Comparison of ENCODE assay signal across 1 cellular context in the genomic region with DNA sequence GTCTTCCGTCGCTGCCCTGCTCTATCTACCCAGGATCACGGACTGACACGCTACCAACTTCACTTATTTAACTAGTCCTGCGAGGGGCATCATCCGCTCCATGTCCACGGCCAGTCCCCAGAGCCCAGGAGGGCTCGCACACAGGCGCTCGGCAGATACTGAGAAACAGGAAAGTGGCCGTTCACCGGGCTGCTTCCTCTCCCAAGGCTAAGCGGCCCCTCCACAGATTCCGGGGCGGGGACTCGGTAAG.
TF ChIP-seq lines count a peak whose summit lies in the region.

No MANE protein-coding gene starts in this region.

TF ChIP-seq in HepG2, 621 proteins besides CTCF, POLR2A, EP300 and RAD21 (continues in another document):
- TF ChIP-seq PRPF4 (IDR thresholded peaks at IDR 0.05; ENCODE audit: low read depth, low read length, poor library complexity, severe bottlenecking) (no peak), ARID2 (CRISPR knock-in tag; IDR thresholded peaks at IDR 0.05; ENCODE audit: borderline replicate concordance) (no peak), ZNF746 (CRISPR knock-in tag; IDR thresholded peaks at IDR 0.05) (0 out of 2 replicates have a peak, but pooled peaks have one; percentile 16), NFYB (CRISPR knock-in tag; IDR thresholded peaks at IDR 0.05) (no peak), GTF2F1 (IDR thresholded peaks at IDR 0.05; ENCODE audit: low read length) (no peak), ZBTB8A (CRISPR knock-in tag; IDR thresholded peaks at IDR 0.05; ENCODE audit: borderline replicate concordance, low read depth) (no peak), CREB1 (IDR thresholded peaks at IDR 0.05) (no peak), CREB1 (CRISPR knock-in tag; IDR thresholded peaks at IDR 0.05) (no peak), RFXANK (CRISPR knock-in tag; IDR thresholded peaks at IDR 0.05) (no peak), FOXK1 (CRISPR knock-in tag; IDR thresholded peaks at IDR 0.05; ENCODE audit: borderline replicate concordance, low read depth) (no peak), SAFB2 (CRISPR knock-in tag; IDR thresholded peaks at IDR 0.05; ENCODE audit: borderline replicate concordance, low read depth) (no peak), KDM2A (CRISPR knock-in tag; IDR thresholded peaks at IDR 0.05; ENCODE audit: borderline replicate concordance, low read depth) (no peak; the same call in 1 of the 2 replicates), ZNF337 (CRISPR knock-in tag; IDR thresholded peaks at IDR 0.05; ENCODE audit: borderline replicate concordance, low read depth) (no peak), SNAPC2 (CRISPR knock-in tag; IDR thresholded peaks at IDR 0.05) (no peak; the same call in 1 of the 2 replicates), NBN (conservative IDR thresholded peaks at IDR 0.05) (no peak), NCOR1 (IDR thresholded peaks at IDR 0.05; ENCODE audit: borderline replicate concordance, low read length) (no peak), RORA (CRISPR knock-in tag; IDR thresholded peaks at IDR 0.05) (no peak), ETV5 (CRISPR knock-in tag; IDR thresholded peaks at IDR 0.05; ENCODE audit: borderline replicate concordance) (no peak), HCFC1 (IDR thresholded peaks at IDR 0.05; ENCODE audit: low read depth, low read length) (no peak), MAF1 (CRISPR knock-in tag; IDR thresholded peaks at IDR 0.05; ENCODE audit: borderline replicate concordance) (no peak)
- TF ChIP-seq, protein P1, sequence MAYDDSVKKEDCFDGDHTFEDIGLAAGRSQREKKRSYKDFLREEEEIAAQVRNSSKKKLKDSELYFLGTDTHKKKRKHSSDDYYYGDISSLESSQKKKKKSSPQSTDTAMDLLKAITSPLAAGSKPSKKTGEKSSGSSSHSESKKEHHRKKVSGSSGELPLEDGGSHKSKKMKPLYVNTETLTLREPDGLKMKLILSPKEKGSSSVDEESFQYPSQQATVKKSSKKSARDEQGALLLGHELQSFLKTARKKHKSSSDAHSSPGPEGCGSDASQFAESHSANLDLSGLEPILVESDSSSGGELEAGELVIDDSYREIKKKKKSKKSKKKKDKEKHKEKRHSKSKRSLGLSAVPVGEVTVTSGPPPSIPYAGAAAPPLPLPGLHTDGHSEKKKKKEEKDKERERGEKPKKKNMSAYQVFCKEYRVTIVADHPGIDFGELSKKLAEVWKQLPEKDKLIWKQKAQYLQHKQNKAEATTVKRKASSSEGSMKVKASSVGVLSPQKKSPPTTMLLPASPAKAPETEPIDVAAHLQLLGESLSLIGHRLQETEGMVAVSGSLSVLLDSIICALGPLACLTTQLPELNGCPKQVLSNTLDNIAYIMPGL (CRISPR knock-in tag; IDR thresholded peaks at IDR 0.05; ENCODE audit: borderline replicate concordance in 1 of 2, low read depth in 1 of 2) = no peak
- TF ChIP-seq, protein P2, sequence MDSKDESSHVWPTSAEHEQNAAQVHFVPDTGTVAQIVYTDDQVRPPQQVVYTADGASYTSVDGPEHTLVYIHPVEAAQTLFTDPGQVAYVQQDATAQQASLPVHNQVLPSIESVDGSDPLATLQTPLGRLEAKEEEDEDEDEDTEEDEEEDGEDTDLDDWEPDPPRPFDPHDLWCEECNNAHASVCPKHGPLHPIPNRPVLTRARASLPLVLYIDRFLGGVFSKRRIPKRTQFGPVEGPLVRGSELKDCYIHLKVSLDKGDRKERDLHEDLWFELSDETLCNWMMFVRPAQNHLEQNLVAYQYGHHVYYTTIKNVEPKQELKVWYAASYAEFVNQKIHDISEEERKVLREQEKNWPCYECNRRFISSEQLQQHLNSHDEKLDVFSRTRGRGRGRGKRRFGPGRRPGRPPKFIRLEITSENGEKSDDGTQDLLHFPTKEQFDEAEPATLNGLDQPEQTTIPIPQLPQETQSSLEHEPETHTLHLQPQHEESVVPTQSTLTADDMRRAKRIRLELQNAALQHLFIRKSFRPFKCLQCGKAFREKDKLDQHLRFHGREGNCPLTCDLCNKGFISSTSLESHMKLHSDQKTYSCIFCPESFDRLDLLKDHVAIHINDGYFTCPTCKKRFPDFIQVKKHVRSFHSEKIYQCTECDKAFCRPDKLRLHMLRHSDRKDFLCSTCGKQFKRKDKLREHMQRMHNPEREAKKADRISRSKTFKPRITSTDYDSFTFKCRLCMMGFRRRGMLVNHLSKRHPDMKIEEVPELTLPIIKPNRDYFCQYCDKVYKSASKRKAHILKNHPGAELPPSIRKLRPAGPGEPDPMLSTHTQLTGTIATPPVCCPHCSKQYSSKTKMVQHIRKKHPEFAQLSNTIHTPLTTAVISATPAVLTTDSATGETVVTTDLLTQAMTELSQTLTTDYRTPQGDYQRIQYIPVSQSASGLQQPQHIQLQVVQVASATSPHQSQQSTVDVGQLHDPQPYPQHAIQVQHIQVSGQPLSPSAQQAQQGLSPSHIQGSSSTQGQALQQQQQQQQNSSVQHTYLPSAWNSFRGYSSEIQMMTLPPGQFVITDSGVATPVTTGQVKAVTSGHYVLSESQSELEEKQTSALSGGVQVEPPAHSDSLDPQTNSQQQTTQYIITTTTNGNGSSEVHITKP (CRISPR knock-in tag; IDR thresholded peaks at IDR 0.05; ENCODE audit: low read depth) = 0 out of 2 replicates have a peak, but pooled peaks have one; percentile 8
- TF ChIP-seq, protein P3, sequence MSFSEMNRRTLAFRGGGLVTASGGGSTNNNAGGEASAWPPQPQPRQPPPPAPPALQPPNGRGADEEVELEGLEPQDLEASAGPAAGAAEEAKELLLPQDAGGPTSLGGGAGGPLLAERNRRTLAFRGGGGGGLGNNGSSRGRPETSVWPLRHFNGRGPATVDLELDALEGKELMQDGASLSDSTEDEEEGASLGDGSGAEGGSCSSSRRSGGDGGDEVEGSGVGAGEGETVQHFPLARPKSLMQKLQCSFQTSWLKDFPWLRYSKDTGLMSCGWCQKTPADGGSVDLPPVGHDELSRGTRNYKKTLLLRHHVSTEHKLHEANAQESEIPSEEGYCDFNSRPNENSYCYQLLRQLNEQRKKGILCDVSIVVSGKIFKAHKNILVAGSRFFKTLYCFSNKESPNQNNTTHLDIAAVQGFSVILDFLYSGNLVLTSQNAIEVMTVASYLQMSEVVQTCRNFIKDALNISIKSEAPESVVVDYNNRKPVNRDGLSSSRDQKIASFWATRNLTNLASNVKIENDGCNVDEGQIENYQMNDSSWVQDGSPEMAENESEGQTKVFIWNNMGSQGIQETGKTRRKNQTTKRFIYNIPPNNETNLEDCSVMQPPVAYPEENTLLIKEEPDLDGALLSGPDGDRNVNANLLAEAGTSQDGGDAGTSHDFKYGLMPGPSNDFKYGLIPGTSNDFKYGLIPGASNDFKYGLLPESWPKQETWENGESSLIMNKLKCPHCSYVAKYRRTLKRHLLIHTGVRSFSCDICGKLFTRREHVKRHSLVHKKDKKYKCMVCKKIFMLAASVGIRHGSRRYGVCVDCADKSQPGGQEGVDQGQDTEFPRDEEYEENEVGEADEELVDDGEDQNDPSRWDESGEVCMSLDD (CRISPR knock-in tag; IDR thresholded peaks at IDR 0.05; ENCODE audit: borderline replicate concordance) = no peak
- TF ChIP-seq, protein P4, sequence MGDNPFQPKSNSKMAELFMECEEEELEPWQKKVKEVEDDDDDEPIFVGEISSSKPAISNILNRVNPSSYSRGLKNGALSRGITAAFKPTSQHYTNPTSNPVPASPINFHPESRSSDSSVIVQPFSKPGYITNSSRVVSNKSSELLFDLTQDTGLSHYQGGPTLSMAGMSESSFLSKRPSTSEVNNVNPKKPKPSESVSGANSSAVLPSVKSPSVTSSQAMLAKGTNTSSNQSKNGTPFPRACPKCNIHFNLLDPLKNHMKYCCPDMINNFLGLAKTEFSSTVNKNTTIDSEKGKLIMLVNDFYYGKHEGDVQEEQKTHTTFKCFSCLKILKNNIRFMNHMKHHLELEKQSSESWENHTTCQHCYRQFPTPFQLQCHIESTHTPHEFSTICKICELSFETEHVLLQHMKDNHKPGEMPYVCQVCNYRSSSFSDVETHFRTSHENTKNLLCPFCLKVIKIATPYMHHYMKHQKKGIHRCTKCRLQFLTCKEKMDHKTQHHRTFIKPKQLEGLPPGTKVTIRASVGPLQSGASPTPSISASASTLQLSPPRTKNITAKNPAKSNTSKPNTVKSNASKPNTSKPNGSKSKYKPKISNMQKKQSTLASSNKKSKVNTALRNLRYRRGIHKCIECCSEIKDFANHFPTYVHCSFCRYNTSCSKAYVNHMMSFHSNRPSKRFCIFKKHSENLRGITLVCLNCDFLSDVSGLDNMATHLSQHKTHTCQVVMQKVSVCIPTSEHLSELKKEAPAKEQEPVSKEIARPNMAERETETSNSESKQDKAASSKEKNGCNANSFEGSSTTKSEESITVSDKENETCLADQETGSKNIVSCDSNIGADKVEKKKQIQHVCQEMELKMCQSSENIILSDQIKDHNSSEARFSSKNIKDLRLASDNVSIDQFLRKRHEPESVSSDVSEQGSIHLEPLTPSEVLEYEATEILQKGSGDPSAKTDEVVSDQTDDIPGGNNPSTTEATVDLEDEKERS (CRISPR knock-in tag; IDR thresholded peaks at IDR 0.05) = no peak
- TF ChIP-seq, protein P5, sequence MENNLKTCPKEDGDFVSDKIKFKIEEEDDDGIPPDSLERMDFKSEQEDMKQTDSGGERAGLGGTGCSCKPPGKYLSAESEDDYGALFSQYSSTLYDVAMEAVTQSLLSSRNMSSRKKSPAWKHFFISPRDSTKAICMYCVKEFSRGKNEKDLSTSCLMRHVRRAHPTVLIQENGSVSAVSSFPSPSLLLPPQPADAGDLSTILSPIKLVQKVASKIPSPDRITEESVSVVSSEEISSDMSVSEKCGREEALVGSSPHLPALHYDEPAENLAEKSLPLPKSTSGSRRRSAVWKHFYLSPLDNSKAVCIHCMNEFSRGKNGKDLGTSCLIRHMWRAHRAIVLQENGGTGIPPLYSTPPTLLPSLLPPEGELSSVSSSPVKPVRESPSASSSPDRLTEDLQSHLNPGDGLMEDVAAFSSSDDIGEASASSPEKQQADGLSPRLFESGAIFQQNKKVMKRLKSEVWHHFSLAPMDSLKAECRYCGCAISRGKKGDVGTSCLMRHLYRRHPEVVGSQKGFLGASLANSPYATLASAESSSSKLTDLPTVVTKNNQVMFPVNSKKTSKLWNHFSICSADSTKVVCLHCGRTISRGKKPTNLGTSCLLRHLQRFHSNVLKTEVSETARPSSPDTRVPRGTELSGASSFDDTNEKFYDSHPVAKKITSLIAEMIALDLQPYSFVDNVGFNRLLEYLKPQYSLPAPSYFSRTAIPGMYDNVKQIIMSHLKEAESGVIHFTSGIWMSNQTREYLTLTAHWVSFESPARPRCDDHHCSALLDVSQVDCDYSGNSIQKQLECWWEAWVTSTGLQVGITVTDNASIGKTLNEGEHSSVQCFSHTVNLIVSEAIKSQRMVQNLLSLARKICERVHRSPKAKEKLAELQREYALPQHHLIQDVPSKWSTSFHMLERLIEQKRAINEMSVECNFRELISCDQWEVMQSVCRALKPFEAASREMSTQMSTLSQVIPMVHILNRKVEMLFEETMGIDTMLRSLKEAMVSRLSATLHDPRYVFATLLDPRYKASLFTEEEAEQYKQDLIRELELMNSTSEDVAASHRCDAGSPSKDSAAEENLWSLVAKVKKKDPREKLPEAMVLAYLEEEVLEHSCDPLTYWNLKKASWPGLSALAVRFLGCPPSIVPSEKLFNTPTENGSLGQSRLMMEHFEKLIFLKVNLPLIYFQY (CRISPR knock-in tag; IDR thresholded peaks at IDR 0.05; ENCODE audit: borderline replicate concordance) = no peak
- TF ChIP-seq, protein P6, sequence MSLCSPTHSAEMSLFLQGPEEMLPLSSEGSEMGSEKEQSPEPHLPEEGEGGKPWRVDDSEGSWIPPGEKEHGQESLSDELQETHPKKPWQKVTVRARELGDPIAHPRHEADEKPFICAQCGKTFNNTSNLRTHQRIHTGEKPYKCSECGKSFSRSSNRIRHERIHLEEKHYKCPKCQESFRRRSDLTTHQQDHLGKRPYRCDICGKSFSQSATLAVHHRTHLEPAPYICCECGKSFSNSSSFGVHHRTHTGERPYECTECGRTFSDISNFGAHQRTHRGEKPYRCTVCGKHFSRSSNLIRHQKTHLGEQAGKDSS (CRISPR knock-in tag; IDR thresholded peaks at IDR 0.05; ENCODE audit: borderline replicate concordance, low read depth) = peak; percentile 2; the same call in 1 of the 2 replicates
- TF ChIP-seq, protein P7, sequence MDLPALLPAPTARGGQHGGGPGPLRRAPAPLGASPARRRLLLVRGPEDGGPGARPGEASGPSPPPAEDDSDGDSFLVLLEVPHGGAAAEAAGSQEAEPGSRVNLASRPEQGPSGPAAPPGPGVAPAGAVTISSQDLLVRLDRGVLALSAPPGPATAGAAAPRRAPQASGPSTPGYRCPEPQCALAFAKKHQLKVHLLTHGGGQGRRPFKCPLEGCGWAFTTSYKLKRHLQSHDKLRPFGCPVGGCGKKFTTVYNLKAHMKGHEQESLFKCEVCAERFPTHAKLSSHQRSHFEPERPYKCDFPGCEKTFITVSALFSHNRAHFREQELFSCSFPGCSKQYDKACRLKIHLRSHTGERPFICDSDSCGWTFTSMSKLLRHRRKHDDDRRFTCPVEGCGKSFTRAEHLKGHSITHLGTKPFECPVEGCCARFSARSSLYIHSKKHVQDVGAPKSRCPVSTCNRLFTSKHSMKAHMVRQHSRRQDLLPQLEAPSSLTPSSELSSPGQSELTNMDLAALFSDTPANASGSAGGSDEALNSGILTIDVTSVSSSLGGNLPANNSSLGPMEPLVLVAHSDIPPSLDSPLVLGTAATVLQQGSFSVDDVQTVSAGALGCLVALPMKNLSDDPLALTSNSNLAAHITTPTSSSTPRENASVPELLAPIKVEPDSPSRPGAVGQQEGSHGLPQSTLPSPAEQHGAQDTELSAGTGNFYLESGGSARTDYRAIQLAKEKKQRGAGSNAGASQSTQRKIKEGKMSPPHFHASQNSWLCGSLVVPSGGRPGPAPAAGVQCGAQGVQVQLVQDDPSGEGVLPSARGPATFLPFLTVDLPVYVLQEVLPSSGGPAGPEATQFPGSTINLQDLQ (CRISPR knock-in tag; IDR thresholded peaks at IDR 0.05) = 0 out of 2 replicates have a peak, but pooled peaks have one; percentile 22
- TF ChIP-seq, protein P8, sequence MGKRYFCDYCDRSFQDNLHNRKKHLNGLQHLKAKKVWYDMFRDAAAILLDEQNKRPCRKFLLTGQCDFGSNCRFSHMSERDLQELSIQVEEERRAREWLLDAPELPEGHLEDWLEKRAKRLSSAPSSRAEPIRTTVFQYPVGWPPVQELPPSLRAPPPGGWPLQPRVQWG (CRISPR knock-in tag; IDR thresholded peaks at IDR 0.05; ENCODE audit: borderline replicate concordance, low read depth) = no peak
- TF ChIP-seq, protein P9, sequence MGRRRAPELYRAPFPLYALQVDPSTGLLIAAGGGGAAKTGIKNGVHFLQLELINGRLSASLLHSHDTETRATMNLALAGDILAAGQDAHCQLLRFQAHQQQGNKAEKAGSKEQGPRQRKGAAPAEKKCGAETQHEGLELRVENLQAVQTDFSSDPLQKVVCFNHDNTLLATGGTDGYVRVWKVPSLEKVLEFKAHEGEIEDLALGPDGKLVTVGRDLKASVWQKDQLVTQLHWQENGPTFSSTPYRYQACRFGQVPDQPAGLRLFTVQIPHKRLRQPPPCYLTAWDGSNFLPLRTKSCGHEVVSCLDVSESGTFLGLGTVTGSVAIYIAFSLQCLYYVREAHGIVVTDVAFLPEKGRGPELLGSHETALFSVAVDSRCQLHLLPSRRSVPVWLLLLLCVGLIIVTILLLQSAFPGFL (CRISPR knock-in tag; IDR thresholded peaks at IDR 0.05) = no peak
- TF ChIP-seq, protein P10, sequence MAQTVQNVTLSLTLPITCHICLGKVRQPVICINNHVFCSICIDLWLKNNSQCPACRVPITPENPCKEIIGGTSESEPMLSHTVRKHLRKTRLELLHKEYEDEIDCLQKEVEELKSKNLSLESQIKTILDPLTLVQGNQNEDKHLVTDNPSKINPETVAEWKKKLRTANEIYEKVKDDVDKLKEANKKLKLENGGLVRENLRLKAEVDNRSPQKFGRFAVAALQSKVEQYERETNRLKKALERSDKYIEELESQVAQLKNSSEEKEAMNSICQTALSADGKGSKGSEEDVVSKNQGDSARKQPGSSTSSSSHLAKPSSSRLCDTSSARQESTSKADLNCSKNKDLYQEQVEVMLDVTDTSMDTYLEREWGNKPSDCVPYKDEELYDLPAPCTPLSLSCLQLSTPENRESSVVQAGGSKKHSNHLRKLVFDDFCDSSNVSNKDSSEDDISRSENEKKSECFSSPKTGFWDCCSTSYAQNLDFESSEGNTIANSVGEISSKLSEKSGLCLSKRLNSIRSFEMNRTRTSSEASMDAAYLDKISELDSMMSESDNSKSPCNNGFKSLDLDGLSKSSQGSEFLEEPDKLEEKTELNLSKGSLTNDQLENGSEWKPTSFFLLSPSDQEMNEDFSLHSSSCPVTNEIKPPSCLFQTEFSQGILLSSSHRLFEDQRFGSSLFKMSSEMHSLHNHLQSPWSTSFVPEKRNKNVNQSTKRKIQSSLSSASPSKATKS (CRISPR knock-in tag; IDR thresholded peaks at IDR 0.05) = no peak
